In the genomic region with DNA sequence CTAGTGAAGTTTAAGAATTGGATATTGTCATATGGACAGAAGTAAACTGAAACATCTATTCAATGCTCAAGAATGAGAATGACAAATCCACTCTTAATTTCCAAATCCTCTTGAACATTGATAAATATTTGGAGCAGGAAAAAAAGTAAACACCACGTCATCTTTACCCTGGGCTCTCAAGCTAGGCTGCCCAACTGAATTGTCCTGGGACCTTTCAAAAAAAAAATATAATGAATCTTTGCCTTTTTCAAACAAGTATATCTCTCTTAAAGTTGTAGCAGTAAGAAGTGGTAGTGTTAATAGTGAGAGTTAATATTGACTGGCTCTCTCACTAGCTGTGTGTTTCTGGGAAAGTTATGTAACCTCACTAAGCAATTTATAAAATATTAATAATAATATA, we compare ENCODE assay signal across 11 cellular contexts.
"Had no signal": no experiment of that assay in that cellular context is flagged by ENCODE, and none has a peak within 500 bp of the region (broad histone marks: within the 10 kb centered on the region; RNA-seq: fewer than 3 reads in every experiment).

No MANE protein-coding gene starts in this region.

- H3K4me3 ChIP-seq: GM23248, GM23338, HAP-1 had no signal

- H3K27ac ChIP-seq: GM23248 had no signal

- DNase-seq: GM23248, GOT3, H7, H9, HCEC 1CT, HFFc6 had no signal

- H3K36me3 ChIP-seq: HAP-1 had no signal

- FAIRE-seq: H1, H54 had no signal

- H3K9me3 ChIP-seq: HAP-1 had no signal

- ATAC-seq: GM23338, HCT116 had no signal
